Comparison of ENCODE assay signal across 3 cellular contexts in the genomic region with DNA sequence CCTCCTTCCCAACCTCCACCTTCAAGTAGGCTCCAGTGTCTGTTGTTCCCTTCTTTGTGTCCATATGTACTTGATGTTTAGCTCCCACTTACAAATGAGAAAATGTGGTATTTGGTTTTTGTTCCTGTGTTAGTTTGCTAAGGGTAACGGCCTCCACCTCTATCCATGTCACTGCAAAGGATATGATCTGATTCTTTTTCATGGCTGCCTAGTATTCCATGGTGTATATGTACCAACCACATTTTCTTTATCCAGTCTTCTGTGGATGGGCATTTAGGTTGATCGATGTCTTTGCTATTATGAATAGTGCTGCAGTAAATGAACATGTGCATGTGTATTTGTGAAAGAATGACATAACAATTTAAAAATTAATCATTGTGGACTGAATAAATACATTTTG.
TF ChIP-seq lines count a peak whose summit lies in the region.

No MANE protein-coding gene starts in this region.

TF ChIP-seq in HEK293, 187 proteins besides CTCF, POLR2A, EP300 and RAD21:
- TF ChIP-seq ZNF530 (tag by site-specific recombination; IDR thresholded peaks at IDR 0.05; ENCODE audit: low read depth) (no peak), ZNF426 (tag by site-specific recombination; IDR thresholded peaks at IDR 0.05) (no peak), ZNF146 (tag by site-specific recombination; IDR thresholded peaks at IDR 0.05) (peak; percentile 90)
- TF ChIP-seq, protein P1, sequence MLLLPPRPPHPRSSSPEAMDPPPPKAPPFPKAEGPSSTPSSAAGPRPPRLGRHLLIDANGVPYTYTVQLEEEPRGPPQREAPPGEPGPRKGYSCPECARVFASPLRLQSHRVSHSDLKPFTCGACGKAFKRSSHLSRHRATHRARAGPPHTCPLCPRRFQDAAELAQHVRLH (tag by site-specific recombination; IDR thresholded peaks at IDR 0.05) = peak; percentile 33; the same call in 1 of the 2 replicates
TF ChIP-seq in HEK293: peak in this region for 2.

TF ChIP-seq in IMR-90, 13 proteins besides CTCF, POLR2A, EP300 and RAD21:
- no peak for TF ChIP-seq USF2 (IDR thresholded peaks at IDR 0.05; ENCODE audit: low read depth, low read length)
- TF ChIP-seq MXI1 (IDR thresholded peaks at IDR 0.05; ENCODE audit: borderline replicate concordance, low read depth, low read length) = no peak
- TF ChIP-seq MAFK (IDR thresholded peaks at IDR 0.05; ENCODE audit: low read depth, low read length) = no peak
- TF ChIP-seq MAZ (IDR thresholded peaks at IDR 0.05; ENCODE audit: borderline replicate concordance, low read depth, low read length) = no peak
- no peak for TF ChIP-seq SMC3 (IDR thresholded peaks at IDR 0.05; ENCODE audit: low read depth, low read length)
- no peak for TF ChIP-seq CHD1 (IDR thresholded peaks at IDR 0.05; ENCODE audit: low read depth, low read length)
- TF ChIP-seq FOS (IDR thresholded peaks at IDR 0.05; ENCODE audit: low read depth, low read length) = no peak
- TF ChIP-seq, protein P2, sequence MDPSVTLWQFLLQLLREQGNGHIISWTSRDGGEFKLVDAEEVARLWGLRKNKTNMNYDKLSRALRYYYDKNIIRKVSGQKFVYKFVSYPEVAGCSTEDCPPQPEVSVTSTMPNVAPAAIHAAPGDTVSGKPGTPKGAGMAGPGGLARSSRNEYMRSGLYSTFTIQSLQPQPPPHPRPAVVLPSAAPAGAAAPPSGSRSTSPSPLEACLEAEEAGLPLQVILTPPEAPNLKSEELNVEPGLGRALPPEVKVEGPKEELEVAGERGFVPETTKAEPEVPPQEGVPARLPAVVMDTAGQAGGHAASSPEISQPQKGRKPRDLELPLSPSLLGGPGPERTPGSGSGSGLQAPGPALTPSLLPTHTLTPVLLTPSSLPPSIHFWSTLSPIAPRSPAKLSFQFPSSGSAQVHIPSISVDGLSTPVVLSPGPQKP (IDR thresholded peaks at IDR 0.05; ENCODE audit: borderline replicate concordance, low read depth, low read length) = no peak
- TF ChIP-seq NFE2L2 (IDR thresholded peaks at IDR 0.05; ENCODE audit: low read depth, low read length) = no peak
- TF ChIP-seq RCOR1 (IDR thresholded peaks at IDR 0.05; ENCODE audit: insufficient replicate concordance, low read length) = no peak
- TF ChIP-seq CEBPB (IDR thresholded peaks at IDR 0.05; ENCODE audit: low read depth, low read length) = no peak
- TF ChIP-seq BHLHE40 (IDR thresholded peaks at IDR 0.05; ENCODE audit: low read depth, low read length) = no peak
- TF ChIP-seq RFX5 (IDR thresholded peaks at IDR 0.05; ENCODE audit: low read depth, low read length) = no peak
TF ChIP-seq in IMR-90: peak in this region for 0.

TF ChIP-seq in H1, 55 proteins besides CTCF, POLR2A, EP300 and RAD21:
- TF ChIP-seq GTF2F1 (IDR thresholded peaks at IDR 0.05; ENCODE audit: borderline replicate concordance, low read depth, low read length) (no peak), KDM5A (IDR thresholded peaks at IDR 0.05; ENCODE audit: low read length) (no peak), GABPA (IDR thresholded peaks at IDR 0.05; ENCODE audit: borderline replicate concordance, insufficient read depth, low read length) (no peak), KDM1A (IDR thresholded peaks at IDR 0.05; ENCODE audit: borderline replicate concordance, low read length) (peak; percentile 44; the same call in 1 of the 2 replicates)
